1 cellular context compared by ENCODE assay signal in genomic region chr22:21659864-21660525, GRCh38.
TF ChIP-seq lines count a peak whose summit lies in the region.

No MANE protein-coding gene starts in this region.

TF ChIP-seq in K562, 482 proteins besides CTCF, POLR2A, EP300 and RAD21 (continued from another document):
- no peak for TF ChIP-seq ZNF395 (CRISPR knock-in tag; IDR thresholded peaks at IDR 0.05)
